Comparison of ENCODE assay signal across 1 cellular context in genomic region chr12:56437430-56438176, GRCh38.
TF ChIP-seq lines count a peak whose summit lies in the region.

No MANE protein-coding gene starts in this region.

TF ChIP-seq in K562, 482 proteins besides CTCF, POLR2A, EP300 and RAD21 (continued from another document and continues in another):
- TF ChIP-seq ZNF592 (IDR thresholded peaks at IDR 0.05) (0 out of 2 replicates have a peak, but pooled peaks have one; percentile 48), MAZ (CRISPR knock-in tag; conservative IDR thresholded peaks at IDR 0.05 in 1 of 2, IDR thresholded peaks at IDR 0.05 in 1 of 2) (peak in 1 of 2 experiments; percentile 17; a peak in 1 of 4 replicates), ZFP1 (CRISPR knock-in tag; IDR thresholded peaks at IDR 0.05) (no peak), JUND (IDR thresholded peaks at IDR 0.05; ENCODE audit: borderline replicate concordance, low read depth, low read length) (peak; percentile 72; the same call in 1 of the 2 replicates), JUND (tag; IDR thresholded peaks at IDR 0.05; ENCODE audit: borderline replicate concordance, low read depth, low read length) (peak; percentile 57; the same call in 2 of the 3 replicates), PBX2 (CRISPR knock-in tag; IDR thresholded peaks at IDR 0.05; ENCODE audit: low read depth) (peak; percentile 88), PBX2 (tag; conservative IDR thresholded peaks at IDR 0.05; ENCODE audit: low read depth) (peak; percentile 99), ZNF830 (CRISPR knock-in tag; IDR thresholded peaks at IDR 0.05) (no peak), TEAD1 (CRISPR knock-in tag; IDR thresholded peaks at IDR 0.05) (peak in 1 of 2 experiments; percentile 82; a peak in 2 of 4 replicates), SRSF1 (IDR thresholded peaks at IDR 0.05; ENCODE audit: low read depth, low read length) (no peak), MLLT1 (IDR thresholded peaks at IDR 0.05) (peak; percentile 54 to 98; a peak in 3 of 4 replicates), TSC22D4 (tag; IDR thresholded peaks at IDR 0.05) (no peak), MXD1 (CRISPR knock-in tag; IDR thresholded peaks at IDR 0.05; ENCODE audit: borderline replicate concordance, poor library complexity, severe bottlenecking) (no peak), ZNF561 (CRISPR knock-in tag; conservative IDR thresholded peaks at IDR 0.05) (no peak), TARDBP (IDR thresholded peaks at IDR 0.05) (peak; percentile 77), ZBTB11 (CRISPR knock-in tag; IDR thresholded peaks at IDR 0.05) (peak in 1 of 3 experiments; percentile 65; a peak in 2 of 6 replicates), NCOR1 (IDR thresholded peaks at IDR 0.05) (peak; percentile 71), CREB5 (CRISPR knock-in tag; IDR thresholded peaks at IDR 0.05) (no peak), BCL6 (CRISPR knock-in tag; IDR thresholded peaks at IDR 0.05) (no peak), BHLHE40 (IDR thresholded peaks at IDR 0.05; ENCODE audit: low read length) (peak; percentile 72), KDM1A (IDR thresholded peaks at IDR 0.05) (peak; percentile 38 to 53; a peak in 2 of 4 replicates), NFIX (CRISPR knock-in tag; IDR thresholded peaks at IDR 0.05; ENCODE audit: low read depth) (no peak), KDM5B (IDR thresholded peaks at IDR 0.05; ENCODE audit: insufficient replicate concordance, low read depth, low read length) (peak; percentile 50), ZNF3 (CRISPR knock-in tag; IDR thresholded peaks at IDR 0.05) (no peak), TBL1XR1 (IDR thresholded peaks at IDR 0.05; ENCODE audit: low read length in 2 of 2) (peak in 1 of 2 experiments; percentile 59; a peak in 1 of 4 replicates), PHF8 (IDR thresholded peaks at IDR 0.05; ENCODE audit: borderline replicate concordance, low read length) (no peak), CBX1 (IDR thresholded peaks at IDR 0.05; ENCODE audit: low read depth) (no peak), ZNF184 (CRISPR knock-in tag; IDR thresholded peaks at IDR 0.05) (no peak), E2F3 (CRISPR knock-in tag; IDR thresholded peaks at IDR 0.05) (no peak), CTBP1 (IDR thresholded peaks at IDR 0.05; ENCODE audit: borderline replicate concordance) (peak; percentile 84), THRAP3 (IDR thresholded peaks at IDR 0.05; ENCODE audit: borderline replicate concordance) (no peak), MEF2D (tag; conservative IDR thresholded peaks at IDR 0.05; ENCODE audit: low read depth) (peak; percentile 46), ZNF263 (CRISPR knock-in tag; IDR thresholded peaks at IDR 0.05; ENCODE audit: borderline replicate concordance) (no peak), TCFL5 (CRISPR knock-in tag; conservative IDR thresholded peaks at IDR 0.05) (no peak), AFF1 (IDR thresholded peaks at IDR 0.05; ENCODE audit: low read depth in 1 of 2, partially characterized antibody in 2 of 2) (peak in 1 of 2 experiments; percentile 60), HDAC2 (IDR thresholded peaks at IDR 0.05) (peak; percentile 76), RBM17 (IDR thresholded peaks at IDR 0.05; ENCODE audit: borderline replicate concordance, low read depth, low read length) (no peak), CSDE1 (IDR thresholded peaks at IDR 0.05) (0 out of 4 replicates have a peak, but pooled peaks of 1 of the 2 experiments have one; percentile 56), ZNF384 (IDR thresholded peaks at IDR 0.05; ENCODE audit: low read depth, low read length) (peak; percentile 86), FOXO4 (CRISPR knock-in tag; IDR thresholded peaks at IDR 0.05) (no peak), SMARCA5 (IDR thresholded peaks at IDR 0.05) (peak; percentile 77), ARNT (IDR thresholded peaks at IDR 0.05) (peak in 1 of 2 experiments; percentile 79; a peak in 1 of 4 replicates), HDAC1 (IDR thresholded peaks at IDR 0.05) (peak in 1 of 2 experiments; percentile 55; a peak in 2 of 4 replicates), KLF16 (IDR thresholded peaks at IDR 0.05) (peak; percentile 91), POLR2H (tag; IDR thresholded peaks at IDR 0.05; ENCODE audit: low read depth) (no peak), ZEB2 (IDR thresholded peaks at IDR 0.05) (peak; percentile 48; the same call in 1 of the 2 replicates), FOXM1 (IDR thresholded peaks at IDR 0.05; ENCODE audit: low read depth) (no peak), FOXM1 (CRISPR knock-in tag; IDR thresholded peaks at IDR 0.05; ENCODE audit: low read depth) (no peak), SIX5 (IDR thresholded peaks at IDR 0.05; ENCODE audit: borderline replicate concordance in 1 of 2, insufficient read depth in 1 of 2, low read depth in 1 of 2, low read length in 2 of 2) (no peak)
